In the genomic region with DNA sequence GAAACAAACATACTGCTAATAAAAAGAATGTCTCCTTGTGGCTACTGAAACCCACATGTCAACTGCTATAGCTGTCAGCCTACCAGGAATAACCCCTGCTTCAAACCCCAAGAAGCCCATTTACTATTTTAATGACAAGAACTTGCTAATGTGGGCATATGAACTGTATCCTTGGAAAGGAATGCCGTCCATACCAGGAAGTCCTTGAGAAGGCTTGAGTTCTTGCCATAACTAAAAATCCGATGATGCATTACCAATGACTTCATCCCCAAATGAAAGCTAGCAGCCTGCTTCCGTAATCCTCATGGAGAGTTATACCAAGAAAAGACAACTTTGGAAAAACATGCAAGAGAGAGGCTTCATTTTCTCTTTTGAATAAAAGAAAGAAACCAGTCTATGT, we compare ENCODE assay signal across 1 cellular context.
TF ChIP-seq lines count a peak whose summit lies in the region.

No MANE protein-coding gene starts in this region.

TF ChIP-seq in GM23338, 12 proteins besides CTCF, POLR2A, EP300 and RAD21 (continued from another document):
- TF ChIP-seq, protein P1, sequence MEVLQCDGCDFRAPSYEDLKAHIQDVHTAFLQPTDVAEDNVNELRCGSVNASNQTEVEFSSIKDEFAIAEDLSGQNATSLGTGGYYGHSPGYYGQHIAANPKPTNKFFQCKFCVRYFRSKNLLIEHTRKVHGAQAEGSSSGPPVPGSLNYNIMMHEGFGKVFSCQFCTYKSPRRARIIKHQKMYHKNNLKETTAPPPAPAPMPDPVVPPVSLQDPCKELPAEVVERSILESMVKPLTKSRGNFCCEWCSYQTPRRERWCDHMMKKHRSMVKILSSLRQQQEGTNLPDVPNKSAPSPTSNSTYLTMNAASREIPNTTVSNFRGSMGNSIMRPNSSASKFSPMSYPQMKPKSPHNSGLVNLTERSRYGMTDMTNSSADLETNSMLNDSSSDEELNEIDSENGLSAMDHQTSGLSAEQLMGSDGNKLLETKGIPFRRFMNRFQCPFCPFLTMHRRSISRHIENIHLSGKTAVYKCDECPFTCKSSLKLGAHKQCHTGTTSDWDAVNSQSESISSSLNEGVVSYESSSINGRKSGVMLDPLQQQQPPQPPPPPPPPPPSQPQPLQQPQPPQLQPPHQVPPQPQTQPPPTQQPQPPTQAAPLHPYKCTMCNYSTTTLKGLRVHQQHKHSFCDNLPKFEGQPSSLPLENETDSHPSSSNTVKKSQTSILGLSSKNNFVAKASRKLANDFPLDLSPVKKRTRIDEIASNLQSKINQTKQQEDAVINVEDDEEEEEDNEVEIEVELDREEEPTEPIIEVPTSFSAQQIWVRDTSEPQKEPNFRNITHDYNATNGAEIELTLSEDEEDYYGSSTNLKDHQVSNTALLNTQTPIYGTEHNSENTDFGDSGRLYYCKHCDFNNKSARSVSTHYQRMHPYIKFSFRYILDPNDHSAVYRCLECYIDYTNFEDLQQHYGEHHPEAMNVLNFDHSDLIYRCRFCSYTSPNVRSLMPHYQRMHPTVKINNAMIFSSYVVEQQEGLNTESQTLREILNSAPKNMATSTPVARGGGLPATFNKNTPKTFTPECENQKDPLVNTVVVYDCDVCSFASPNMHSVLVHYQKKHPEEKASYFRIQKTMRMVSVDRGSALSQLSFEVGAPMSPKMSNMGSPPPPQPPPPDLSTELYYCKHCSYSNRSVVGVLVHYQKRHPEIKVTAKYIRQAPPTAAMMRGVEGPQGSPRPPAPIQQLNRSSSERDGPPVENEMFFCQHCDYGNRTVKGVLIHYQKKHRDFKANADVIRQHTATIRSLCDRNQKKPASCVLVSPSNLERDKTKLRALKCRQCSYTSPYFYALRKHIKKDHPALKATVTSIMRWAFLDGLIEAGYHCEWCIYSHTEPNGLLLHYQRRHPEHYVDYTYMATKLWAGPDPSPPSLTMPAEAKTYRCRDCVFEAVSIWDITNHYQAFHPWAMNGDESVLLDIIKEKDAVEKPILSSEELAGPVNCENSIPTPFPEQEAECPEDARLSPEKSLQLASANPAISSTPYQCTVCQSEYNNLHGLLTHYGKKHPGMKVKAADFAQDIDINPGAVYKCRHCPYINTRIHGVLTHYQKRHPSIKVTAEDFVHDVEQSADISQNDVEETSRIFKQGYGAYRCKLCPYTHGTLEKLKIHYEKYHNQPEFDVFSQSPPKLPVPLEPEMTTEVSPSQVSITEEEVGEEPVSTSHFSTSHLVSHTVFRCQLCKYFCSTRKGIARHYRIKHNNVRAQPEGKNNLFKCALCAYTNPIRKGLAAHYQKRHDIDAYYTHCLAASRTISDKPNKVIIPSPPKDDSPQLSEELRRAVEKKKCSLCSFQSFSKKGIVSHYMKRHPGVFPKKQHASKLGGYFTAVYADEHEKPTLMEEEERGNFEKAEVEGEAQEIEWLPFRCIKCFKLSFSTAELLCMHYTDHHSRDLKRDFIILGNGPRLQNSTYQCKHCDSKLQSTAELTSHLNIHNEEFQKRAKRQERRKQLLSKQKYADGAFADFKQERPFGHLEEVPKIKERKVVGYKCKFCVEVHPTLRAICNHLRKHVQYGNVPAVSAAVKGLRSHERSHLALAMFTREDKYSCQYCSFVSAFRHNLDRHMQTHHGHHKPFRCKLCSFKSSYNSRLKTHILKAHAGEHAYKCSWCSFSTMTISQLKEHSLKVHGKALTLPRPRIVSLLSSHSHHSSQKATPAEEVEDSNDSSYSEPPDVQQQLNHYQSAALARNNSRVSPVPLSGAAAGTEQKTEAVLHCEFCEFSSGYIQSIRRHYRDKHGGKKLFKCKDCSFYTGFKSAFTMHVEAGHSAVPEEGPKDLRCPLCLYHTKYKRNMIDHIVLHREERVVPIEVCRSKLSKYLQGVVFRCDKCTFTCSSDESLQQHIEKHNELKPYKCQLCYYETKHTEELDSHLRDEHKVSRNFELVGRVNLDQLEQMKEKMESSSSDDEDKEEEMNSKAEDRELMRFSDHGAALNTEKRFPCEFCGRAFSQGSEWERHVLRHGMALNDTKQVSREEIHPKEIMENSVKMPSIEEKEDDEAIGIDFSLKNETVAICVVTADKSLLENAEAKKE (CRISPR knock-in tag; IDR thresholded peaks at IDR 0.05), result no peak
- TF ChIP-seq STAT1 (IDR thresholded peaks at IDR 0.05; ENCODE audit: unreplicated experiment), result no peak
- TF ChIP-seq POLR2AphosphoS5 (IDR thresholded peaks at IDR 0.05; ENCODE audit: low read depth), result no peak
- TF ChIP-seq, protein P2, sequence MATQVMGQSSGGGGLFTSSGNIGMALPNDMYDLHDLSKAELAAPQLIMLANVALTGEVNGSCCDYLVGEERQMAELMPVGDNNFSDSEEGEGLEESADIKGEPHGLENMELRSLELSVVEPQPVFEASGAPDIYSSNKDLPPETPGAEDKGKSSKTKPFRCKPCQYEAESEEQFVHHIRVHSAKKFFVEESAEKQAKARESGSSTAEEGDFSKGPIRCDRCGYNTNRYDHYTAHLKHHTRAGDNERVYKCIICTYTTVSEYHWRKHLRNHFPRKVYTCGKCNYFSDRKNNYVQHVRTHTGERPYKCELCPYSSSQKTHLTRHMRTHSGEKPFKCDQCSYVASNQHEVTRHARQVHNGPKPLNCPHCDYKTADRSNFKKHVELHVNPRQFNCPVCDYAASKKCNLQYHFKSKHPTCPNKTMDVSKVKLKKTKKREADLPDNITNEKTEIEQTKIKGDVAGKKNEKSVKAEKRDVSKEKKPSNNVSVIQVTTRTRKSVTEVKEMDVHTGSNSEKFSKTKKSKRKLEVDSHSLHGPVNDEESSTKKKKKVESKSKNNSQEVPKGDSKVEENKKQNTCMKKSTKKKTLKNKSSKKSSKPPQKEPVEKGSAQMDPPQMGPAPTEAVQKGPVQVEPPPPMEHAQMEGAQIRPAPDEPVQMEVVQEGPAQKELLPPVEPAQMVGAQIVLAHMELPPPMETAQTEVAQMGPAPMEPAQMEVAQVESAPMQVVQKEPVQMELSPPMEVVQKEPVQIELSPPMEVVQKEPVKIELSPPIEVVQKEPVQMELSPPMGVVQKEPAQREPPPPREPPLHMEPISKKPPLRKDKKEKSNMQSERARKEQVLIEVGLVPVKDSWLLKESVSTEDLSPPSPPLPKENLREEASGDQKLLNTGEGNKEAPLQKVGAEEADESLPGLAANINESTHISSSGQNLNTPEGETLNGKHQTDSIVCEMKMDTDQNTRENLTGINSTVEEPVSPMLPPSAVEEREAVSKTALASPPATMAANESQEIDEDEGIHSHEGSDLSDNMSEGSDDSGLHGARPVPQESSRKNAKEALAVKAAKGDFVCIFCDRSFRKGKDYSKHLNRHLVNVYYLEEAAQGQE (IDR thresholded peaks at IDR 0.05; ENCODE audit: unreplicated experiment), result no peak
- TF ChIP-seq NANOG (IDR thresholded peaks at IDR 0.05; ENCODE audit: borderline replicate concordance), result no peak
